6 cellular contexts compared by ENCODE assay signal in the genomic region with DNA sequence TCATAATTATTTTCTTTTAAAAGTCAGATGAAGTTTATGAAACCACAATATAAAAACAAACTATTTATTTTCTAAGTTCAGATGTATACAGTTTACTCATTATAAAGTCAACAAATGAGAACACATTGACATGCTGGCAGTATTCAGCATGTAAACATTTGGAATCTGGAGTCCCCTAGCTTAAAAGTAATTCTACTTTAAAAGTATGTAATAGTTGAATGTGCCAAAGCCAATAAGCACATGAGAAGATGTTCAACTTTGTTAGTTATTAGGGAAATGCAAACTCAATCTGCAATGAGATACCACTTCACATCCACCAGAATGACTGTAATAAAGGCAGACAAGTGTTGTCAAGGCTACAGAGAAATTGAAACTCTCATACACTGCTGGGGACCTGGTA.
"Had no signal": no experiment of that assay in that cellular context is flagged by ENCODE, and none has a peak within 500 bp of the region (broad histone marks: within the 10 kb centered on the region; RNA-seq: fewer than 3 reads in every experiment).

No MANE protein-coding gene starts in this region.

- H3K4me3 ChIP-seq: GM23338 had no signal

- H3K27ac ChIP-seq: HL-60 had no signal

- ATAC-seq: GM23338, HepG2 had no signal

- DNase-seq: H9, HCEC 1CT, KBM-7 had no signal
